8 cellular contexts compared by ENCODE assay signal in genomic region chr11:95067042-95067827, GRCh38. TPM values are rescaled to one million over a fixed set of nuclear protein-coding genes. Genes with fewer than 3 reads are reported as not detected.
DNase-seq lines count a peak whose midpoint lies in the region; ATAC-seq and TF ChIP-seq lines count a peak whose summit lies in the region.

No MANE protein-coding gene starts in this region.

- H3K4me1 ChIP-seq in BLaER1, result peaks cover 30% of the 10 kb centered on the region
- H3K4me1 ChIP-seq in mesenchymal stem cell (ENCODE audit: control insufficient read depth, insufficient read depth, low read depth, low read length), result no peaks in the 10 kb centered on the region

- peak; percentile 92 for DNase-seq in NCI-H526 treated with DMSO at 0.1 percent for 48 hours (lab: John Stamatoyannopoulos, UW)
- DNase-seq in activated CD8-positive, alpha-beta T cell treated with anti-CD3 and anti-CD28 coated beads for 36 hours, result peak; percentile 78
- peak; percentile 57 for DNase-seq in effector CD8-positive, alpha-beta T cell (lab: John Stamatoyannopoulos, UW)
- DNase-seq in mesenchymal stem cell, result peak; percentile 84
- DNase-seq in stimulated activated CD8-positive, alpha-beta memory T cell treated with anti-CD3 and anti-CD28 coated beads, Interleukin-15, amount 100 ng/mL, for 1 hour (ENCODE audit: low read depth), result peak; percentile 49

- no peak overlapping the region for H2AK5ac ChIP-seq in mesenchymal stem cell (ENCODE audit: low read length, severe bottlenecking)

- ATAC-seq in GM19043 (IDR thresholded peaks at IDR 0.05; ENCODE audit: low read depth, unreplicated experiment), result peak; percentile 44
- peak; percentile 43 for ATAC-seq in HG03378 (IDR thresholded peaks at IDR 0.05; ENCODE audit: unreplicated experiment)
- ATAC-seq in activated CD8-positive, alpha-beta T cell treated with anti-CD3 and anti-CD28 coated beads for 36 hours, result peak; percentile 64

- peaks cover 21% of the 10 kb centered on the region for H3K36me3 Mint-ChIP-seq in activated CD8-positive, alpha-beta T cell treated with anti-CD3 and anti-CD28 coated beads for 36 hours (ENCODE audit: low read depth)

- H3K9me3 Mint-ChIP-seq in activated CD8-positive, alpha-beta T cell treated with anti-CD3 and anti-CD28 coated beads for 36 hours, result no peaks in the 10 kb centered on the region

- H3K27me3 ChIP-seq in BLaER1 (no peaks in the 10 kb centered on the region), mesenchymal stem cell (ENCODE audit: control insufficient read depth in 1 of 2, insufficient read depth in 1 of 2, low read length in 2 of 2) (no peaks in the 10 kb centered on the region)

- peak overlapping the region; percentile 11 for H2BK120ac ChIP-seq in mesenchymal stem cell (ENCODE audit: low read depth, low read length)

- H2BK15ac ChIP-seq in mesenchymal stem cell (ENCODE audit: low read depth, poor library complexity, severe bottlenecking), result no peak overlapping the region

- H3K27ac Mint-ChIP-seq in activated CD8-positive, alpha-beta T cell treated with anti-CD3 and anti-CD28 coated beads for 36 hours, result peak overlapping the region; percentile 98

- peak overlapping the region; percentile 96 for H2AFZ ChIP-seq in mesenchymal stem cell (ENCODE audit: low read depth, low read length)

- peak overlapping the region; percentile 20 to 93 for H3K4ac ChIP-seq in mesenchymal stem cell (ENCODE audit: low read depth in 1 of 2, low read length in 2 of 2)

- H3K4me2 ChIP-seq in BLaER1 (peak overlapping the region; percentile 81), mesenchymal stem cell (ENCODE audit: low read length, poor library complexity, severe bottlenecking) (peak overlapping the region; percentile 58)

- H2BK5ac ChIP-seq in mesenchymal stem cell (ENCODE audit: low read depth, low read length, poor library complexity, severe bottlenecking), result peak overlapping the region; percentile 11

- H3K9me3 ChIP-seq in BLaER1, result no peaks in the 10 kb centered on the region
- H3K9me3 ChIP-seq in mesenchymal stem cell (ENCODE audit: control insufficient read depth, low read length), result no peaks in the 10 kb centered on the region

- peak overlapping the region in 1 of 2 experiments; percentile 98 for H3K14ac ChIP-seq in mesenchymal stem cell (ENCODE audit: low read length in 2 of 2)

- CTCF ChIA-PET in activated CD8-positive, alpha-beta T cell treated with anti-CD3 and anti-CD28 coated beads for 36 hours (lab: Charles Lee), result interaction anchor here (0.8 to 12.0 kb wide), 22 partner anchors 9 to 723 kb away, joined by 3 to 185 read pairs (median 4); partner anchors contain the start of genes CEP57, ENDOD1 and KDM4F

- H3K23ac ChIP-seq in mesenchymal stem cell (ENCODE audit: low read length in 2 of 2), result peak overlapping the region; percentile 2 to 95

- H3K4me3 Mint-ChIP-seq in activated CD8-positive, alpha-beta T cell treated with anti-CD3 and anti-CD28 coated beads for 36 hours, result peak overlapping the region; percentile 100

- POLR2A ChIA-PET in activated CD8-positive, alpha-beta T cell treated with anti-CD3 and anti-CD28 coated beads for 36 hours (lab: Charles Lee), result interaction anchor here (0.6 to 5.4 kb wide), 22 partner anchors 13 to 1327 kb away, joined by 3 to 57 read pairs (median 4); partner anchors contain the start of genes CEP57, CWC15, ENDOD1 and FAM76B

- peaks cover 21% of the 10 kb centered on the region for H4K20me1 ChIP-seq in BLaER1

- H3K36me3 ChIP-seq in BLaER1 (no peaks in the 10 kb centered on the region), mesenchymal stem cell (ENCODE audit: control insufficient read depth in 1 of 2, insufficient read depth in 2 of 2, low read depth in 1 of 2, low read length in 2 of 2) (peaks cover 0 to 6% of the 10 kb centered on the region in 2 experiments)

- peak overlapping the region; percentile 99 for H3K27ac ChIP-seq in BLaER1
- H3K27ac ChIP-seq in mesenchymal stem cell (ENCODE audit: low read length, poor library complexity, severe bottlenecking), result peak overlapping the region; percentile 85

- H4K8ac ChIP-seq in mesenchymal stem cell (ENCODE audit: low read length), result peak overlapping the region; percentile 62

- H3K4me3 ChIP-seq in BLaER1, result peak overlapping the region; percentile 96
- peak overlapping the region; percentile 69 to 93 for H3K4me3 ChIP-seq in mesenchymal stem cell (ENCODE audit: insufficient read depth in 1 of 2, low read depth in 1 of 2, low read length in 2 of 2)

- intact Hi-C loops in activated CD8-positive, alpha-beta T cell treated with anti-CD3 and anti-CD28 coated beads for 36 hours (cut with micrococcal nuclease), result loop anchor here (5.0 to 10.0 kb wide), 2 partner anchors 95 to 638 kb away; partner anchors contain the start of genes CWC15 and KDM4D

- H3K27me3 Mint-ChIP-seq in activated CD8-positive, alpha-beta T cell treated with anti-CD3 and anti-CD28 coated beads for 36 hours, result no peaks in the 10 kb centered on the region

- peak overlapping the region; percentile 16 to 97 for H3K18ac ChIP-seq in mesenchymal stem cell (ENCODE audit: low read depth in 1 of 2, low read length in 2 of 2)

- peak overlapping the region in 1 of 2 experiments; percentile 92 for H2BK12ac ChIP-seq in mesenchymal stem cell (ENCODE audit: low read length in 2 of 2)

- H4K91ac ChIP-seq in mesenchymal stem cell (ENCODE audit: low read length), result peak overlapping the region; percentile 60

- H3K9ac ChIP-seq in BLaER1 (peak overlapping the region; percentile 98), mesenchymal stem cell (ENCODE audit: low read length) (peak overlapping the region; percentile 96)

- WGBS in mesenchymal stem cell, result under 1% methylated on average over 73 of the region's 97 CpGs

- H3K79me1 ChIP-seq in mesenchymal stem cell (replicated peaks; ENCODE audit: low read length, poor library complexity, severe bottlenecking), result peaks cover 2% of the 10 kb centered on the region

- peak; percentile 41 for TF ChIP-seq CTCF in activated CD8-positive, alpha-beta T cell treated with anti-CD3 and anti-CD28 coated beads for 36 hours (IDR thresholded peaks at IDR 0.05)

- peaks cover 22% of the 10 kb centered on the region for H3K4me1 Mint-ChIP-seq in activated CD8-positive, alpha-beta T cell treated with anti-CD3 and anti-CD28 coated beads for 36 hours (ENCODE audit: low read depth)

RNA-seq across cellular contexts. Expression of gene SRSF8, which starts 0.5 kb away (rescaled TPM):
- 10 to 100 TPM; 23.0 to 24.7 TPM for total RNA-seq in activated CD8-positive, alpha-beta T cell treated with anti-CD3 and anti-CD28 coated beads for 36 hours
- polyA plus RNA-seq in mesenchymal stem cell (2013, experiment 1 of 2), result 27.3 TPM
- polyA plus RNA-seq in mesenchymal stem cell (2013, experiment 2 of 2), result 27.1 TPM

RNA-seq across cellular contexts. Expression of gene KDM4F, which starts 18.0 kb away (rescaled TPM):
- not detected for total RNA-seq in activated CD8-positive, alpha-beta T cell treated with anti-CD3 and anti-CD28 coated beads for 36 hours
- polyA plus RNA-seq in mesenchymal stem cell (2013, experiment 1 of 2), result not detected
- not detected for polyA plus RNA-seq in mesenchymal stem cell (2013, experiment 2 of 2)

RNA-seq across cellular contexts. Expression of gene ENDOD1, which starts 22.4 kb away (rescaled TPM):
- total RNA-seq in activated CD8-positive, alpha-beta T cell treated with anti-CD3 and anti-CD28 coated beads for 36 hours, result 10 to 100 TPM; 13.0 to 14.1 TPM
- 46.6 TPM for polyA plus RNA-seq in mesenchymal stem cell (2013, experiment 1 of 2)
- 46.8 TPM for polyA plus RNA-seq in mesenchymal stem cell (2013, experiment 2 of 2)

RNA-seq across cellular contexts. Expression of gene KDM4E, which starts 42.2 kb away (rescaled TPM):
- not detected for total RNA-seq in activated CD8-positive, alpha-beta T cell treated with anti-CD3 and anti-CD28 coated beads for 36 hours
- not detected for polyA plus RNA-seq in mesenchymal stem cell (2013, experiment 1 of 2)
- polyA plus RNA-seq in mesenchymal stem cell (2013, experiment 2 of 2), result not detected

Comparison
In these comparisons a context has a peak if more than half of its experiments do, and no peak if none do; other contexts are left out.
1. Peak in every context shown above with its lines: DNase-seq, ATAC-seq, H3K4me3 ChIP-seq and H3K27ac ChIP-seq.